ENCODE assay signal across 18 cellular contexts in genomic region chr16:54867302-54867832, GRCh38.
"Had no signal": no experiment of that assay in that cellular context is flagged by ENCODE, and none has a peak within 500 bp of the region (broad histone marks: within the 10 kb centered on the region; RNA-seq: fewer than 3 reads in every experiment).

No MANE protein-coding gene starts in this region.

- H3K4me3 Mint-ChIP-seq: activated CD4-positive, alpha-beta T cell treated with anti-CD3 and anti-CD28 coated beads, Interleukin-2, amount 10 ng/mL, durations not matched to agents 7 days and 5 days; activated CD8-positive, alpha-beta memory T cell treated with anti-CD3 and anti-CD28 coated beads, Interleukin-2, amount 10 ng/mL, durations not matched to agents 7 days and 5 days; immature natural killer cell; nephron; WTC11 had no signal

- H3K36me3 ChIP-seq: brain microvascular endothelial cell, gastrocnemius medialis, heart left ventricle, transverse colon had no signal

- H3K36me3 Mint-ChIP-seq: activated CD8-positive, alpha-beta memory T cell treated with anti-CD3 and anti-CD28 coated beads, Interleukin-2, amount 10 ng/mL, durations not matched to agents 7 days and 5 days; immature natural killer cell had no signal

- H3K27ac ChIP-seq: brain microvascular endothelial cell, gastrocnemius medialis, heart left ventricle, skin epidermis, transverse colon had no signal

- H3K9me3 ChIP-seq: gastrocnemius medialis, transverse colon had no signal

- H3K4me1 Mint-ChIP-seq: activated CD4-positive, alpha-beta T cell treated with anti-CD3 and anti-CD28 coated beads, Interleukin-2, amount 10 ng/mL, durations not matched to agents 7 days and 5 days; activated CD8-positive, alpha-beta memory T cell treated with anti-CD3 and anti-CD28 coated beads, Interleukin-2, amount 10 ng/mL, durations not matched to agents 7 days and 5 days; immature natural killer cell; nephron had no signal

- H3K27me3 Mint-ChIP-seq: activated CD4-positive, alpha-beta T cell treated with anti-CD3 and anti-CD28 coated beads, Interleukin-2, amount 10 ng/mL, durations not matched to agents 7 days and 5 days; activated CD8-positive, alpha-beta memory T cell treated with anti-CD3 and anti-CD28 coated beads, Interleukin-2, amount 10 ng/mL, durations not matched to agents 7 days and 5 days had no signal

- H3K4me1 ChIP-seq: gastrocnemius medialis, transverse colon had no signal

- ATAC-seq: activated CD8-positive, alpha-beta memory T cell treated with anti-CD3 and anti-CD28 coated beads, Interleukin-2, amount 10 ng/mL, durations not matched to agents 7 days and 5 days; gastrocnemius medialis; heart left ventricle; stimulated activated naive CD8-positive, alpha-beta T cell treated with anti-CD3 and anti-CD28 coated beads, Interleukin-15, Interleukin-2, amounts not matched to agents 100 U/mL and 50 U/mL, for 24 hours; WTC11 had no signal

- H3K27me3 ChIP-seq: brain microvascular endothelial cell, gastrocnemius medialis, heart left ventricle, transverse colon had no signal

- H3K4me3 ChIP-seq: gastrocnemius medialis, heart left ventricle, skin epidermis, transverse colon had no signal

- H3K27ac Mint-ChIP-seq: activated CD4-positive, alpha-beta T cell treated with anti-CD3 and anti-CD28 coated beads, Interleukin-2, amount 10 ng/mL, durations not matched to agents 7 days and 5 days; activated CD8-positive, alpha-beta memory T cell treated with anti-CD3 and anti-CD28 coated beads, Interleukin-2, amount 10 ng/mL, durations not matched to agents 7 days and 5 days; immature natural killer cell; nephron; WTC11 had no signal

- DNase-seq: activated CD4-positive, alpha-beta T cell treated with anti-CD3 and anti-CD28 coated beads, Interleukin-2, amount 10 ng/mL, durations not matched to agents 7 days and 5 days; activated CD8-positive, alpha-beta memory T cell treated with anti-CD3 and anti-CD28 coated beads, Interleukin-2, amount 10 ng/mL, durations not matched to agents 7 days and 5 days; activated T-cell treated with anti-CD3 and anti-CD28 coated beads, Interleukin-2, amount 50 U/mL, for 48 hours; anterior cingulate cortex; brain microvascular endothelial cell; effector memory CD4-positive, alpha-beta T cell; gastrocnemius medialis; heart left ventricle; immature natural killer cell; mesendoderm; nucleus accumbens; stimulated activated CD4-positive, alpha-beta T cell treated with anti-CD3 and anti-CD28 coated beads, Interleukin-4, amount 100 ng/mL, for 4 hours; stimulated activated CD8-positive, alpha-beta memory T cell treated with anti-CD3 and anti-CD28 coated beads, Interleukin-4, amount 100 ng/mL, for 48 hours; stimulated activated naive CD8-positive, alpha-beta T cell treated with anti-CD3 and anti-CD28 coated beads, Interleukin-15, Interleukin-2, amounts not matched to agents 100 U/mL and 50 U/mL, for 24 hours; transverse colon had no signal
